ENCODE assay signal across 8 cellular contexts in genomic region chr11:117327255-117327566, GRCh38. TPM values are rescaled to one million over a fixed set of nuclear protein-coding genes. Genes with fewer than 3 reads are reported as not detected.
DNase-seq lines count a peak whose midpoint lies in the region; TF ChIP-seq lines count a peak whose summit lies in the region.
"Not testable (repeated sequence)": the region's sequence is repeated elsewhere in the genome, so short reads cannot be mapped to it uniquely, and the experiment has no call there.

No MANE protein-coding gene starts in this region.

- H3K4me3 ChIP-seq in GM12864 (ENCODE audit: low read depth, low read length) (peak overlapping the region; percentile 73), LNCaP clone FGC (ENCODE audit: low read depth, low read length) (peak overlapping the region; percentile 82), ectodermal cell (ENCODE audit: insufficient read depth, low read depth, low read length) (peak overlapping the region; percentile 54), spleen (peak overlapping the region; percentile 71 to 95 (median 86))
- H3K4me3 ChIP-seq in hepatocyte = not testable (repeated sequence)

- not testable (repeated sequence) for H3K9me3 ChIP-seq in ectodermal cell (ENCODE audit: control insufficient read depth, low read length); hepatocyte (ENCODE audit: low read depth); spleen

- not testable (repeated sequence) for H2AFZ ChIP-seq in hepatocyte

- H3K27ac Mint-ChIP-seq in activated CD4-positive, alpha-beta memory T cell treated with anti-CD3 and anti-CD28 coated beads, Interleukin-2, amount 10 ng/mL, durations not matched to agents 7 days and 5 days; nephron: not testable (repeated sequence)

- H3K27ac ChIP-seq in 22Rv1 (peak overlapping the region; percentile 77), spleen (peak overlapping the region in 7 of 8 donors; percentile 83 to 93 (median 90))
- not testable (repeated sequence) for H3K27ac ChIP-seq in ectodermal cell (ENCODE audit: insufficient read depth, low read depth, low read length, poor library complexity, severe bottlenecking); hepatocyte

- POLR2A ChIA-PET in activated CD4-positive, alpha-beta memory T cell treated with anti-CD3 and anti-CD28 coated beads, Interleukin-2, amount 10 ng/mL, durations not matched to agents 7 days and 5 days (lab: Charles Lee) = interaction anchor here (0.7 to 5.0 kb wide), 15 partner anchors 8 to 661 kb away, joined by 3 to 55 read pairs (median 6); partner anchors contain the start of genes BACE1, PAFAH1B2, PCSK7 and RNF214

- TF ChIP-seq POLR2A in spleen (IDR thresholded peaks at IDR 0.05) = not testable (repeated sequence)

- not testable (repeated sequence) for H3K27me3 ChIP-seq in ectodermal cell (ENCODE audit: control insufficient read depth, insufficient read depth, low read length, poor library complexity, severe bottlenecking); hepatocyte; spleen (replicated peaks in 1 of 7)

- H3K36me3 Mint-ChIP-seq in activated CD4-positive, alpha-beta memory T cell treated with anti-CD3 and anti-CD28 coated beads, Interleukin-2, amount 10 ng/mL, durations not matched to agents 7 days and 5 days (ENCODE audit: low read depth); nephron (ENCODE audit: low read depth): not testable (repeated sequence)

- H3K4me3 Mint-ChIP-seq in activated CD4-positive, alpha-beta memory T cell treated with anti-CD3 and anti-CD28 coated beads, Interleukin-2, amount 10 ng/mL, durations not matched to agents 7 days and 5 days = peak overlapping the region; percentile 58
- H3K4me3 Mint-ChIP-seq in nephron = peak overlapping the region in 2 of 3 experiments; percentile 78

- CTCF ChIA-PET in activated CD4-positive, alpha-beta memory T cell treated with anti-CD3 and anti-CD28 coated beads, Interleukin-2, amount 10 ng/mL, durations not matched to agents 7 days and 5 days (lab: Charles Lee) = interaction anchor here (0.5 to 3.6 kb wide), 6 partner anchors 39 to 887 kb away, joined by 3 to 22 read pairs (median 4); partner anchors contain the start of genes APOA5 and PCSK7

- not testable (repeated sequence) for DNase-seq in GM12864 (ENCODE audit: low read depth); LNCaP clone FGC (ENCODE audit: low read depth); activated CD4-positive, alpha-beta memory T cell treated with anti-CD3 and anti-CD28 coated beads, Interleukin-2, amount 10 ng/mL, durations not matched to agents 7 days and 5 days; hepatocyte (ENCODE audit: low spot score); spleen

- peaks cover 20% of the 10 kb centered on the region for H3K79me2 ChIP-seq in hepatocyte

- 19 to 24% methylated on average over 5 of the region's 5 CpGs for WGBS in ectodermal cell, 2 experiments
- 32% methylated on average over 4 of the region's 5 CpGs for whole genome bisulfite sequencing in hepatocyte (ENCODE audit: low lambda C conversion rate, missing lambda C conversion rate)
- WGBS in spleen, 5 donors = 5 to 16% (median 14%) methylated on average over 5 of the region's 5 CpGs

- H3K9me3 Mint-ChIP-seq in activated CD4-positive, alpha-beta memory T cell treated with anti-CD3 and anti-CD28 coated beads, Interleukin-2, amount 10 ng/mL, durations not matched to agents 7 days and 5 days; nephron: not testable (repeated sequence)

- TF ChIP-seq CTCF in 22Rv1 (IDR thresholded peaks at IDR 0.05); GM12864 (IDR thresholded peaks at IDR 0.05; ENCODE audit: low read depth, low read length, missing control alignments); LNCaP clone FGC (IDR thresholded peaks at IDR 0.05; ENCODE audit: control insufficient read depth, extremely low read depth, insufficient read depth); hepatocyte (IDR thresholded peaks at IDR 0.05; ENCODE audit: poor library complexity); nephron (IDR thresholded peaks at IDR 0.05; ENCODE audit: unreplicated experiment in 3 of 3); spleen (IDR thresholded peaks at IDR 0.05 in 8 of 11, conservative IDR thresholded peaks at IDR 0.05 in 3 of 11): not testable (repeated sequence)

- H3K4me1 Mint-ChIP-seq in activated CD4-positive, alpha-beta memory T cell treated with anti-CD3 and anti-CD28 coated beads, Interleukin-2, amount 10 ng/mL, durations not matched to agents 7 days and 5 days = peaks cover 13% of the 10 kb centered on the region
- not testable (repeated sequence) for H3K4me1 Mint-ChIP-seq in nephron

- not testable (repeated sequence) for H3K27me3 Mint-ChIP-seq in activated CD4-positive, alpha-beta memory T cell treated with anti-CD3 and anti-CD28 coated beads, Interleukin-2, amount 10 ng/mL, durations not matched to agents 7 days and 5 days; nephron (ENCODE audit: low read depth)

- H3K4me2 ChIP-seq in hepatocyte = peak overlapping the region; percentile 61

- intact Hi-C loops in spleen (cut with DNase I; ENCODE audit: low total_unique reads) = loop anchor here (10.0 kb wide), 1 partner anchor 92 kb away; the partner anchor contains the start of genes PCSK7 and RNF214

- not testable (repeated sequence) for H4K20me1 ChIP-seq in hepatocyte (ENCODE audit: insufficient read depth, poor library complexity, severe bottlenecking)

- H3K36me3 ChIP-seq in ectodermal cell (ENCODE audit: control insufficient read depth, insufficient read depth, low read length); hepatocyte (replicated peaks; ENCODE audit: insufficient read depth, low read depth); spleen: not testable (repeated sequence)

- H3K9me2 ChIP-seq in hepatocyte (replicated peaks; ENCODE audit: insufficient read depth) = not testable (repeated sequence)

- not testable (repeated sequence) for H3K4me1 ChIP-seq in ectodermal cell (ENCODE audit: control insufficient read depth, insufficient read depth, low read length); hepatocyte (ENCODE audit: insufficient read depth)
- peaks cover 6 to 33% (median 13%) of the 10 kb centered on the region in 6 donors for H3K4me1 ChIP-seq in spleen

RNA-seq across cellular contexts. Expression of gene CEP164, which starts 0.4 kb away (rescaled TPM):
- total RNA-seq in activated CD4-positive, alpha-beta memory T cell treated with anti-CD3 and anti-CD28 coated beads, Interleukin-2, amount 10 ng/mL, durations not matched to agents 7 days and 5 days = 10 to 100 TPM; 41.4 to 45.6 TPM
- 30.6 TPM for polyA plus RNA-seq in ectodermal cell (2013, experiment 1 of 4)
- 28.7 TPM for polyA plus RNA-seq in ectodermal cell (2013, experiment 2 of 4)
- polyA plus RNA-seq in ectodermal cell (2013, experiment 3 of 4) = 19.8 TPM
- polyA plus RNA-seq in ectodermal cell (2013, experiment 4 of 4) = 26.5 TPM
- 7.1 and 18.3 TPM in 2 replicates for total RNA-seq in hepatocyte
- polyA plus RNA-seq in hepatocyte = 19.9 and 31.9 TPM in 2 replicates
- 10 to 100 TPM; 21.2 to 48.3 (median 34.8) TPM for total RNA-seq in spleen
- polyA plus RNA-seq in spleen = 10 to 100 TPM in 2 of 3 donors, 1 to 10 TPM in 1; 6.6 to 17.9 (median 12.1) TPM

RNA-seq across cellular contexts. Expression of gene BACE1, which starts 11.2 kb away (rescaled TPM):
- total RNA-seq in activated CD4-positive, alpha-beta memory T cell treated with anti-CD3 and anti-CD28 coated beads, Interleukin-2, amount 10 ng/mL, durations not matched to agents 7 days and 5 days = under 1 TPM; 0.75 to 0.96 TPM
- 22.1 TPM for polyA plus RNA-seq in ectodermal cell (2013, experiment 1 of 4)
- 24.5 TPM for polyA plus RNA-seq in ectodermal cell (2013, experiment 2 of 4)
- 15.9 TPM for polyA plus RNA-seq in ectodermal cell (2013, experiment 3 of 4)
- 18.6 TPM for polyA plus RNA-seq in ectodermal cell (2013, experiment 4 of 4)
- total RNA-seq in hepatocyte (17.9 and 22.6 TPM in 2 replicates), spleen (10 to 100 TPM; 11.8 to 31.7 (median 19.6) TPM)
- polyA plus RNA-seq in hepatocyte (12.7 and 17.5 TPM in 2 replicates), spleen (1 to 10 TPM; 2.1 to 4.0 (median 2.6) TPM)

RNA-seq across cellular contexts. Expression of gene BACE1-AS, which starts 36.1 kb away (rescaled TPM):
- 1 to 10 TPM; 4.9 to 5.6 TPM for total RNA-seq in activated CD4-positive, alpha-beta memory T cell treated with anti-CD3 and anti-CD28 coated beads, Interleukin-2, amount 10 ng/mL, durations not matched to agents 7 days and 5 days
- polyA plus RNA-seq in ectodermal cell (2013, experiment 1 of 4) = 12.5 TPM
- 16.2 TPM for polyA plus RNA-seq in ectodermal cell (2013, experiment 2 of 4)
- 11.9 TPM for polyA plus RNA-seq in ectodermal cell (2013, experiment 3 of 4)
- 10.9 TPM for polyA plus RNA-seq in ectodermal cell (2013, experiment 4 of 4)
- total RNA-seq in hepatocyte = 3.6 and 3.9 TPM in 2 replicates
- polyA plus RNA-seq in hepatocyte = 2.1 and 3.9 TPM in 2 replicates
- total RNA-seq in spleen = 10 to 100 TPM in 4 of 7 donors, 1 to 10 TPM in 3; 4.8 to 12.1 (median 10.3) TPM
- polyA plus RNA-seq in spleen = 1 to 10 TPM; 3.9 to 5.8 (median 4.1) TPM
